29 cellular contexts compared by ENCODE assay signal in the genomic region with DNA sequence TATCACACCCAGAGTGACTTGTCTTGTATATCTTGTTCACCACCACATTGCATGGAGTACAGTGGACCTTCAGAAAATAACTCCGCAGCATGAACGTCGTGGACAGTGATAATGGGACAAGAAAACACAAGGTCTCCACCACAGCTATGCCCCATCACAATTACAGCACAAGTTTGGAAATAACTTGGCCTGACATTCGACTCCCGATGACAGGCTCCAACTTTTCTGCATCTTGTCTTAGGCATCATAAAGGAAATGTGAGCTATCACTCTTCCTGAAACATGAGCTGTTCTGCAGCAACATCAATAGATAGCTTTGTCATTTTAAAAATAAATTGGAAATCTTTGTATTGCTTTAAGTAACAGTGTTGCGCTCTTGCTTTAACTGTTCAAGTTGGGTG. TPM values are rescaled to one million over a fixed set of nuclear protein-coding genes. Genes with fewer than 3 reads are reported as not detected.
DNase-seq lines count a peak whose midpoint lies in the region; ATAC-seq and TF ChIP-seq lines count a peak whose summit lies in the region.
"Had no signal": no experiment of that assay in that cellular context is flagged by ENCODE, and none has a peak within 500 bp of the region (broad histone marks: within the 10 kb centered on the region; RNA-seq: fewer than 3 reads in every experiment).

No MANE protein-coding gene starts in this region.

- H3K36me3 Mint-ChIP-seq in activated CD8-positive, alpha-beta memory T cell treated with anti-CD3 and anti-CD28 coated beads, Interleukin-2, amount 10 ng/mL, durations not matched to agents 7 days and 5 days: peaks cover 56% of the 10 kb centered on the region
- H3K36me3 Mint-ChIP-seq in CD4-positive, alpha-beta T cell (ENCODE audit: low read depth): peaks cover 60% of the 10 kb centered on the region

- intact Hi-C loops in CD4-positive, alpha-beta T cell (cut with DNase I, micrococcal nuclease): loop anchor here in 1 of 2 experiments (5.0 kb wide), 2 partner anchors 60 to 130 kb away; no protein-coding TSS in a partner anchor

- no peak overlapping the region for H3K4me3 Mint-ChIP-seq in activated CD8-positive, alpha-beta memory T cell treated with anti-CD3 and anti-CD28 coated beads, Interleukin-2, amount 10 ng/mL, durations not matched to agents 7 days and 5 days
- H3K4me3 Mint-ChIP-seq in CD4-positive, alpha-beta T cell: peak overlapping the region; percentile 84

- H3K79me2 ChIP-seq in Loucy (ENCODE audit: insufficient read depth, low read length): peaks cover 89% of the 10 kb centered on the region

- peaks cover 22% of the 10 kb centered on the region; the same call in 1 of the 2 replicates for H3K36me3 ChIP-seq in Loucy (ENCODE audit: insufficient read depth, low read length)

- peaks cover 7% of the 10 kb centered on the region for H3K9me3 Mint-ChIP-seq in activated CD8-positive, alpha-beta memory T cell treated with anti-CD3 and anti-CD28 coated beads, Interleukin-2, amount 10 ng/mL, durations not matched to agents 7 days and 5 days (ENCODE audit: low read depth)
- H3K9me3 Mint-ChIP-seq in CD4-positive, alpha-beta T cell: no peaks in the 10 kb centered on the region

- H3K27ac Mint-ChIP-seq in activated CD8-positive, alpha-beta memory T cell treated with anti-CD3 and anti-CD28 coated beads, Interleukin-2, amount 10 ng/mL, durations not matched to agents 7 days and 5 days: peak overlapping the region; percentile 93
- H3K27ac Mint-ChIP-seq in CD4-positive, alpha-beta T cell: no peak overlapping the region

- H3K27me3 Mint-ChIP-seq in activated CD8-positive, alpha-beta memory T cell treated with anti-CD3 and anti-CD28 coated beads, Interleukin-2, amount 10 ng/mL, durations not matched to agents 7 days and 5 days: no peaks in the 10 kb centered on the region
- no peaks in the 10 kb centered on the region for H3K27me3 Mint-ChIP-seq in CD4-positive, alpha-beta T cell
- H3K27me3 Mint-ChIP-seq: B cell; effector memory CD8-positive, alpha-beta T cell had no signal

- peaks cover 56% of the 10 kb centered on the region for H3K4me1 ChIP-seq in Loucy (ENCODE audit: insufficient read depth, low read length, poor library complexity, severe bottlenecking)

- POLR2A ChIA-PET in CD4-positive, alpha-beta T cell (lab: Charles Lee): no interaction called here

- peaks cover 55% of the 10 kb centered on the region for H4K20me1 ChIP-seq in Loucy (ENCODE audit: insufficient read depth, low read length, poor library complexity, severe bottlenecking)

- DNase-seq in activated CD8-positive, alpha-beta memory T cell treated with anti-CD3 and anti-CD28 coated beads, Interleukin-2, amount 10 ng/mL, durations not matched to agents 7 days and 5 days: no peak
- no peak for DNase-seq in activated CD8-positive, alpha-beta memory T cell treated with anti-CD3 and anti-CD28 coated beads for 24 hours
- DNase-seq in CD4-positive, alpha-beta T cell: no peak
- DNase-seq in fibroblast of gingiva (ENCODE audit: low read depth): peak; percentile 52
- DNase-seq in NCI-H1417 (lab: John Stamatoyannopoulos, UW): no peak
- DNase-seq: activated CD4-positive, alpha-beta T cell treated with anti-CD3 and anti-CD28 coated beads for 48 hours; activated effector memory CD4-positive, alpha-beta T cell treated with Interleukin-2 at 50 U/mL for 16 hours; caudate nucleus; cortex of kidney; effector memory CD8-positive, alpha-beta T cell; glutamatergic neuron; H7; islet precursor cell; left ventricle myocardium inferior; mesendoderm; NCI-H2107; PC-9; right cardiac atrium; spleen; stimulated activated CD4-positive, alpha-beta T cell treated with anti-CD3 and anti-CD28 coated beads, Interleukin-2, amount 100 ng/mL, for 24 hours; stimulated activated CD8-positive, alpha-beta memory T cell treated with anti-CD3 and anti-CD28 coated beads, Interleukin-4, amount 100 ng/mL, for 48 hours; thyroid gland had no signal

- H3K27me3 ChIP-seq in CD4-positive, alpha-beta T cell (ENCODE audit: control insufficient read depth, insufficient read depth, low read length): no peaks in the 10 kb centered on the region
- H3K27me3 ChIP-seq in Loucy (ENCODE audit: insufficient read depth, low read length, poor library complexity, severe bottlenecking): no peaks in the 10 kb centered on the region
- H3K27me3 ChIP-seq: thyroid gland had no signal

- peaks cover 64% of the 10 kb centered on the region for H3K4me1 Mint-ChIP-seq in activated CD8-positive, alpha-beta memory T cell treated with anti-CD3 and anti-CD28 coated beads, Interleukin-2, amount 10 ng/mL, durations not matched to agents 7 days and 5 days
- peaks cover 64% of the 10 kb centered on the region for H3K4me1 Mint-ChIP-seq in CD4-positive, alpha-beta T cell (ENCODE audit: low read depth)

- no peak for TF ChIP-seq CTCF in CD4-positive, alpha-beta T cell (IDR thresholded peaks at IDR 0.05)
- TF ChIP-seq CTCF in Loucy (conservative IDR thresholded peaks at IDR 0.05; ENCODE audit: low read length): no peak

- peak overlapping the region; percentile 77 for H3K4me2 ChIP-seq in Loucy (ENCODE audit: low read depth, low read length, poor library complexity, severe bottlenecking)
- H3K4me2 ChIP-seq: PC-9 had no signal

- CTCF ChIA-PET in activated CD8-positive, alpha-beta memory T cell treated with anti-CD3 and anti-CD28 coated beads, Interleukin-2, amount 10 ng/mL, durations not matched to agents 7 days and 5 days (lab: Charles Lee): interaction anchor here (1.2 kb wide), 1 partner anchor 11 kb away, joined by 3 read pairs; no protein-coding TSS in a partner anchor
- CTCF ChIA-PET in CD4-positive, alpha-beta T cell (lab: Charles Lee): no interaction called here

- H3K4me3 ChIP-seq in Loucy (ENCODE audit: low read length, poor library complexity, severe bottlenecking): peak overlapping the region; percentile 97
- H3K4me3 ChIP-seq: left ventricle myocardium inferior, PC-9, spleen, thyroid gland had no signal

- H3F3A ChIP-seq in Loucy (ENCODE audit: low read depth): no peaks in the 10 kb centered on the region; the same call in 1 of the 2 replicates

- H2AFZ ChIP-seq in Loucy (ENCODE audit: low read length): no peak overlapping the region
- H2AFZ ChIP-seq: PC-9 had no signal

- no peak overlapping the region for H3K27ac ChIP-seq in CD4-positive, alpha-beta T cell (ENCODE audit: low read depth, low read length)
- H3K27ac ChIP-seq: left ventricle myocardium inferior, neutrophil, PC-9, thyroid gland had no signal

- H3K9me2 ChIP-seq in Loucy (replicated peaks; ENCODE audit: low read depth, low read length): no peaks in the 10 kb centered on the region

- H3K9ac ChIP-seq in Loucy (ENCODE audit: low read depth, low read length, poor library complexity, severe bottlenecking): peak overlapping the region; percentile 89

- no peaks in the 10 kb centered on the region for H3K9me3 ChIP-seq in CD4-positive, alpha-beta T cell (ENCODE audit: control insufficient read depth, low read length)
- H3K9me3 ChIP-seq in Loucy (ENCODE audit: insufficient read depth, low read depth, low read length): no peaks in the 10 kb centered on the region
- H3K9me3 ChIP-seq: neutrophil, spleen, thyroid gland had no signal

- ATAC-seq in activated CD8-positive, alpha-beta memory T cell treated with anti-CD3 and anti-CD28 coated beads, Interleukin-2, amount 10 ng/mL, durations not matched to agents 7 days and 5 days: no peak
- ATAC-seq in CD4-positive, alpha-beta T cell (ENCODE audit: poor library complexity): no peak
- ATAC-seq in HG03097 (IDR thresholded peaks at IDR 0.05; ENCODE audit: low FRiP score, unreplicated experiment) (no peak), GM18909 (IDR thresholded peaks at IDR 0.05; ENCODE audit: poor library complexity, unreplicated experiment) (no peak)
- ATAC-seq: effector memory CD8-positive, alpha-beta T cell; right cardiac atrium; Right ventricle myocardium inferior; SK-N-SH treated with all-trans-retinoic acid at 6 μM for 48 hours had no signal

RNA-seq across cellular contexts. Expression of a gene that starts 2.9 kb away (rescaled TPM):
- total RNA-seq in activated CD8-positive, alpha-beta memory T cell treated with anti-CD3 and anti-CD28 coated beads, Interleukin-2, amount 10 ng/mL, durations not matched to agents 7 days and 5 days: 10 to 100 TPM; 49.1 to 50.4 TPM
- 10 to 100 TPM; 18.6 to 19.2 TPM for total RNA-seq in CD4-positive, alpha-beta T cell

RNA-seq across cellular contexts. Expression of a gene that starts 3.0 kb away (rescaled TPM):
- total RNA-seq in activated CD8-positive, alpha-beta memory T cell treated with anti-CD3 and anti-CD28 coated beads, Interleukin-2, amount 10 ng/mL, durations not matched to agents 7 days and 5 days: under 1 TPM; 0.21 to 0.47 TPM
- under 1 TPM; 0.59 to 0.93 TPM for total RNA-seq in CD4-positive, alpha-beta T cell
- total RNA-seq: Right ventricle myocardium inferior had no signal

RNA-seq across cellular contexts. Expression of a gene that starts 56.6 kb away (rescaled TPM):
- 10 to 100 TPM; 95.3 to 99.6 TPM for total RNA-seq in activated CD8-positive, alpha-beta memory T cell treated with anti-CD3 and anti-CD28 coated beads, Interleukin-2, amount 10 ng/mL, durations not matched to agents 7 days and 5 days
- 10 to 100 TPM; 74.8 to 77.0 TPM for total RNA-seq in CD4-positive, alpha-beta T cell
